ENCODE assay signal across 16 cellular contexts in genomic region chr1:33141781-33142180, GRCh38. TPM values are rescaled to one million over a fixed set of nuclear protein-coding genes. Genes with fewer than 3 reads are reported as not detected.
A peak's percentile ranks its signal among the peaks of the same experiment; 100 is the strongest.
DNase-seq lines count a peak whose midpoint lies in the region; ATAC-seq and TF ChIP-seq lines count a peak whose summit lies in the region.
"Had no signal": no experiment of that assay in that cellular context is flagged by ENCODE, and none has a peak within 500 bp of the region (broad histone marks: within the 10 kb centered on the region; RNA-seq: fewer than 3 reads in every experiment).

No MANE protein-coding gene starts in this region.

- no peak overlapping the region for H3K23ac ChIP-seq in neuronal stem cell (ENCODE audit: low read depth, low read length, poor library complexity)

- no peaks in the 10 kb centered on the region for H4K20me1 ChIP-seq in smooth muscle cell (ENCODE audit: low read depth)
- H4K20me1 ChIP-seq: BLaER1 had no signal

- no peak overlapping the region for H3K27ac ChIP-seq in HEK293 (ENCODE audit: extremely low read depth, low read depth, low read length)
- H3K27ac ChIP-seq in neuronal stem cell (replicated peaks; ENCODE audit: low read length) = no peak overlapping the region
- H3K27ac ChIP-seq in smooth muscle cell (ENCODE audit: low read depth) = no peak overlapping the region
- H3K27ac ChIP-seq: BLaER1 had no signal

- H2BK120ac ChIP-seq in neuronal stem cell (ENCODE audit: low read depth, low read length) = no peak overlapping the region

- no peak overlapping the region for H2BK12ac ChIP-seq in neuronal stem cell (ENCODE audit: low read length)

- H3K9ac ChIP-seq in neuronal stem cell (ENCODE audit: low read depth, low read length, poor library complexity) (no peak overlapping the region), smooth muscle cell (ENCODE audit: low read depth) (no peak overlapping the region)
- H3K9ac ChIP-seq: BLaER1 had no signal

- no peaks in the 10 kb centered on the region for H3F3A ChIP-seq in smooth muscle cell (ENCODE audit: low read depth)

- POLR2A ChIA-PET in HEK293 (lab: Yijun Ruan, JAX) = interaction anchor here (1.7 kb wide), 1 partner anchor 39 kb away, joined by 5 read pairs; no protein-coding TSS in a partner anchor

- H3K9me3 ChIP-seq in HEK293 (ENCODE audit: control insufficient read depth, insufficient read depth, low read depth, low read length) (no peaks in the 10 kb centered on the region), neuronal stem cell (replicated peaks in 1 of 2; ENCODE audit: control insufficient read depth in 2 of 2, insufficient read depth in 1 of 2, low read depth in 1 of 2, low read length in 2 of 2) (no peaks in the 10 kb centered on the region), smooth muscle cell (replicated peaks; ENCODE audit: low read depth) (no peaks in the 10 kb centered on the region)
- H3K9me3 ChIP-seq: BLaER1 had no signal

- H3K36me3 ChIP-seq in HEK293 (ENCODE audit: control insufficient read depth in 2 of 2, insufficient read depth in 1 of 2, low read length in 2 of 2) (peaks cover 0 to 9% of the 10 kb centered on the region in 2 experiments; a peak in 1 of 3 replicates), neuronal stem cell (replicated peaks in 1 of 2; ENCODE audit: control insufficient read depth in 2 of 2, insufficient read depth in 2 of 2, low read length in 2 of 2) (peaks cover 1 to 29% of the 10 kb centered on the region in 2 donors), smooth muscle cell (ENCODE audit: low read depth) (no peaks in the 10 kb centered on the region)

- H3K4me1 ChIP-seq in HEK293 (ENCODE audit: control insufficient read depth, insufficient read depth, low read length) = peaks cover 3% of the 10 kb centered on the region
- peaks cover 11 to 15% of the 10 kb centered on the region in 2 donors for H3K4me1 ChIP-seq in neuronal stem cell (ENCODE audit: control insufficient read depth in 2 of 2, insufficient read depth in 1 of 2, low read depth in 1 of 2, low read length in 2 of 2)
- H3K4me1 ChIP-seq in smooth muscle cell (ENCODE audit: low read depth) = peaks cover 19% of the 10 kb centered on the region

- H2BK15ac ChIP-seq in neuronal stem cell (ENCODE audit: low read length) = no peak overlapping the region

- no peak overlapping the region for H2AFZ ChIP-seq in neuronal stem cell (ENCODE audit: low read length)
- no peak overlapping the region for H2AFZ ChIP-seq in smooth muscle cell (ENCODE audit: low read depth)
- H2AFZ ChIP-seq: GM23338 had no signal

- CTCF ChIA-PET in HEK293 (lab: Yijun Ruan, JAX) = interaction anchor here (0.7 to 2.3 kb wide), 3 partner anchors 8 to 29 kb away, joined by 3 to 12 read pairs (median 3); no protein-coding TSS in a partner anchor

- H2AK5ac ChIP-seq in neuronal stem cell (ENCODE audit: low read depth, low read length) = no peak overlapping the region

- H3K27ac Mint-ChIP-seq in activated T-helper 17 cell treated with anti-CD3 and anti-CD28 coated beads, Interleukin-2, amount 50 U/mL, for 72 hours = peak overlapping the region; percentile 89
- H3K27ac Mint-ChIP-seq in stimulated activated effector memory CD8-positive, alpha-beta T cell treated with anti-CD3 and anti-CD28 coated beads, Interleukin-12 subunit alpha, Interleukin-12 subunit beta, amount 100 ng/mL, for 72 hours = peak overlapping the region; percentile 56

- H4K91ac ChIP-seq in neuronal stem cell (ENCODE audit: low read depth, low read length, poor library complexity) = no peak overlapping the region

- no peak overlapping the region for H3K4me2 ChIP-seq in neuronal stem cell (ENCODE audit: insufficient read depth, low read length, poor library complexity, severe bottlenecking)
- no peak overlapping the region for H3K4me2 ChIP-seq in smooth muscle cell
- H3K4me2 ChIP-seq: BLaER1 had no signal

- H2BK5ac ChIP-seq in neuronal stem cell (ENCODE audit: low read length) = no peak overlapping the region

- peaks cover 9% of the 10 kb centered on the region for H3K4me1 Mint-ChIP-seq in activated T-helper 17 cell treated with anti-CD3 and anti-CD28 coated beads, Interleukin-2, amount 50 U/mL, for 72 hours
- H3K4me1 Mint-ChIP-seq in stimulated activated effector memory CD8-positive, alpha-beta T cell treated with anti-CD3 and anti-CD28 coated beads, Interleukin-12 subunit alpha, Interleukin-12 subunit beta, amount 100 ng/mL, for 72 hours = peaks cover 18% of the 10 kb centered on the region
- H3K4me1 Mint-ChIP-seq: CD14-positive monocyte had no signal

- no CpG with 5 or more reads among the region's 3 CpGs for WGBS in neuronal stem cell (ENCODE audit: extremely low coverage in 2 of 2, insufficient read length in 2 of 2, insufficient replicate concordance in 1 of 2), 2 donors
- 50% methylated on average over 3 of the region's 3 CpGs for WGBS in smooth muscle cell (ENCODE audit: low lambda C conversion rate)

- H3K9me3 Mint-ChIP-seq in activated T-helper 17 cell treated with anti-CD3 and anti-CD28 coated beads, Interleukin-2, amount 50 U/mL, for 72 hours = no peaks in the 10 kb centered on the region
- no peaks in the 10 kb centered on the region for H3K9me3 Mint-ChIP-seq in stimulated activated effector memory CD8-positive, alpha-beta T cell treated with anti-CD3 and anti-CD28 coated beads, Interleukin-12 subunit alpha, Interleukin-12 subunit beta, amount 100 ng/mL, for 72 hours
- H3K9me3 Mint-ChIP-seq: CD14-positive monocyte; CD4-positive, alpha-beta memory T cell; GM23338; H9 had no signal

- no peaks in the 10 kb centered on the region for H3K79me2 ChIP-seq in smooth muscle cell (ENCODE audit: low read depth)

- H3K36me3 Mint-ChIP-seq in activated T-helper 17 cell treated with anti-CD3 and anti-CD28 coated beads, Interleukin-2, amount 50 U/mL, for 72 hours (ENCODE audit: low read depth) = peaks cover 12% of the 10 kb centered on the region
- peaks cover 5% of the 10 kb centered on the region for H3K36me3 Mint-ChIP-seq in stimulated activated effector memory CD8-positive, alpha-beta T cell treated with anti-CD3 and anti-CD28 coated beads, Interleukin-12 subunit alpha, Interleukin-12 subunit beta, amount 100 ng/mL, for 72 hours

- no peak overlapping the region for H3K14ac ChIP-seq in neuronal stem cell (ENCODE audit: low read length)

- H3K79me1 ChIP-seq in neuronal stem cell (ENCODE audit: low read depth, low read length) = no peaks in the 10 kb centered on the region

- no peaks in the 10 kb centered on the region for H3K27me3 Mint-ChIP-seq in activated T-helper 17 cell treated with anti-CD3 and anti-CD28 coated beads, Interleukin-2, amount 50 U/mL, for 72 hours
- H3K27me3 Mint-ChIP-seq: CD4-positive, alpha-beta memory T cell had no signal

- H3K4ac ChIP-seq in neuronal stem cell (ENCODE audit: low read length) = no peak overlapping the region

- TF ChIP-seq CTCF in HEK293 (tag by site-specific recombination; IDR thresholded peaks at IDR 0.05) (no peak), smooth muscle cell (IDR thresholded peaks at IDR 0.05; ENCODE audit: borderline replicate concordance, insufficient read depth, poor library complexity, severe bottlenecking) (no peak)

- H3K27me3 ChIP-seq in neuronal stem cell (ENCODE audit: control insufficient read depth in 3 of 3, insufficient read depth in 3 of 3, low read depth in 1 of 3, low read length in 3 of 3) = no peaks in the 10 kb centered on the region
- H3K27me3 ChIP-seq in smooth muscle cell (ENCODE audit: low read depth) = no peaks in the 10 kb centered on the region
- H3K27me3 ChIP-seq: BLaER1 had no signal

- ATAC-seq in activated T-helper 17 cell treated with anti-CD3 and anti-CD28 coated beads, Interleukin-2, amount 50 U/mL, for 72 hours (replicated peaks) = no peak
- no peak for ATAC-seq in stimulated activated effector memory CD8-positive, alpha-beta T cell treated with anti-CD3 and anti-CD28 coated beads, Interleukin-12 subunit alpha, Interleukin-12 subunit beta, amount 100 ng/mL, for 72 hours
- no peak for ATAC-seq in HG03378 (IDR thresholded peaks at IDR 0.05; ENCODE audit: unreplicated experiment)
- ATAC-seq: GM23338 had no signal

- DNase-seq in neuronal stem cell (ENCODE audit: low spot score) (no peak), NCI-H2171 (lab: John Stamatoyannopoulos, UW) (no peak), smooth muscle cell (lab: John Stamatoyannopoulos, UW; ENCODE audit: unreplicated experiment) (no peak)
- no peak for DNase-seq in stimulated activated effector memory CD8-positive, alpha-beta T cell treated with anti-CD3 and anti-CD28 coated beads, Interleukin-12 subunit alpha, Interleukin-12 subunit beta, amount 100 ng/mL, for 72 hours (ENCODE audit: low spot score in 2 of 2)
- DNase-seq: 8988T; CD4-positive, alpha-beta memory T cell; DMS153; DMS79; GDM1; H9 had no signal

- H3K18ac ChIP-seq in neuronal stem cell (ENCODE audit: low read length) = peak overlapping the region; percentile 44

- H3K4me3 ChIP-seq in HEK293 (ENCODE audit: low read depth, low read length) (no peak overlapping the region), neuronal stem cell (ENCODE audit: low read length in 2 of 2) (no peak overlapping the region), smooth muscle cell (no peak overlapping the region)
- H3K4me3 ChIP-seq: BLaER1, GM23338 had no signal

- H4K8ac ChIP-seq in neuronal stem cell (ENCODE audit: low read depth, low read length) = no peak overlapping the region

- no peak overlapping the region for H3K4me3 Mint-ChIP-seq in activated T-helper 17 cell treated with anti-CD3 and anti-CD28 coated beads, Interleukin-2, amount 50 U/mL, for 72 hours
- no peak overlapping the region for H3K4me3 Mint-ChIP-seq in stimulated activated effector memory CD8-positive, alpha-beta T cell treated with anti-CD3 and anti-CD28 coated beads, Interleukin-12 subunit alpha, Interleukin-12 subunit beta, amount 100 ng/mL, for 72 hours
- H3K4me3 Mint-ChIP-seq: CD14-positive monocyte; CD4-positive, alpha-beta memory T cell; GM23338; H9 had no signal

TF ChIP-seq in HEK293, 187 proteins besides CTCF, POLR2A, EP300 and RAD21:
- TF ChIP-seq ZNF223 (tag by site-specific recombination; IDR thresholded peaks at IDR 0.05) (no peak), ZNF184 (tag by site-specific recombination; IDR thresholded peaks at IDR 0.05) (no peak), IKZF3 (tag by site-specific recombination; IDR thresholded peaks at IDR 0.05) (no peak), MYNN (tag by site-specific recombination; IDR thresholded peaks at IDR 0.05; ENCODE audit: borderline replicate concordance) (peak; percentile 75; the same call in 1 of the 2 replicates)

RNA-seq across cellular contexts. Expression of gene TRIM62, which starts 40.1 kb away (rescaled TPM):
- 1 to 10 TPM; 4.3 to 6.5 TPM for total RNA-seq in activated T-helper 17 cell treated with anti-CD3 and anti-CD28 coated beads, Interleukin-2, amount 50 U/mL, for 72 hours
- 3.4 TPM for polyA plus RNA-seq in neuronal stem cell (2013, experiment 1 of 2)
- 3.4 TPM for polyA plus RNA-seq in neuronal stem cell (2013, experiment 2 of 2)
- 1.3 TPM in 2 replicates for total RNA-seq in smooth muscle cell
- 3.6 and 3.9 TPM in 2 replicates for polyA plus RNA-seq in smooth muscle cell
